ENCODE assay signal across 16 cellular contexts in genomic region chr3:177371903-177372302, GRCh38.
DNase-seq lines count a peak whose midpoint lies in the region; ATAC-seq, FAIRE-seq and TF ChIP-seq lines count a peak whose summit lies in the region.
"Had no signal": no experiment of that assay in that cellular context is flagged by ENCODE, and none has a peak within 500 bp of the region (broad histone marks: within the 10 kb centered on the region; RNA-seq: fewer than 3 reads in every experiment).

No MANE protein-coding gene starts in this region.

- peaks cover 17% of the 10 kb centered on the region for H3K36me3 Mint-ChIP-seq in nephron progenitor cell (ENCODE audit: low read depth)
- H3K36me3 Mint-ChIP-seq in CD14-positive monocyte, result no peaks in the 10 kb centered on the region
- H3K36me3 Mint-ChIP-seq: activated naive CD4-positive, alpha-beta T cell treated with anti-CD3 and anti-CD28 coated beads, Interleukin-2, amount 50 U/mL, for 24 hours had no signal

- H3K9me3 Mint-ChIP-seq in nephron progenitor cell (peaks cover 18% of the 10 kb centered on the region), CD14-positive monocyte (no peaks in the 10 kb centered on the region)
- H3K9me3 Mint-ChIP-seq: activated naive CD4-positive, alpha-beta T cell treated with anti-CD3 and anti-CD28 coated beads, Interleukin-2, amount 50 U/mL, for 24 hours had no signal

- no peak overlapping the region for H2AFZ ChIP-seq in MM.1S (ENCODE audit: low read length)

- H3K4me3 ChIP-seq in MM.1S (ENCODE audit: low read length), result no peak overlapping the region
- H3K4me3 ChIP-seq in Panc1 (ENCODE audit: low read depth in 2 of 2, low read length in 2 of 2), result no peak overlapping the region
- H3K4me3 ChIP-seq: heart left ventricle, lung, skin epidermis had no signal

- no peaks in the 10 kb centered on the region for H3K27me3 ChIP-seq in MM.1S (replicated peaks; ENCODE audit: insufficient read depth, low read length)
- no peaks in the 10 kb centered on the region for H3K27me3 ChIP-seq in Panc1 (ENCODE audit: control insufficient read depth, insufficient read depth, low read length)
- H3K27me3 ChIP-seq: heart left ventricle had no signal

- no peak overlapping the region for H3K9ac ChIP-seq in MM.1S (ENCODE audit: low read length)

- H3K4me3 Mint-ChIP-seq in nephron progenitor cell (peak overlapping the region; percentile 1), CD14-positive monocyte (no peak overlapping the region)
- H3K4me3 Mint-ChIP-seq: activated naive CD4-positive, alpha-beta T cell treated with anti-CD3 and anti-CD28 coated beads, Interleukin-2, amount 50 U/mL, for 24 hours had no signal

- intact Hi-C loops in Panc1 (cut with micrococcal nuclease; ENCODE audit: unreplicated experiment), result no loop called here
- intact Hi-C loops in CD14-positive monocyte (cut with micrococcal nuclease), result no loop called here

- no TSS peak for BruUV-seq in Panc1 (replicated peaks; lab: Mats Ljungman, UMichigan)

- no peaks in the 10 kb centered on the region for H3K79me2 ChIP-seq in MM.1S (ENCODE audit: low read length)

- no peak overlapping the region for H3K4me2 ChIP-seq in MM.1S (ENCODE audit: low read depth, low read length)

- H3K27ac Mint-ChIP-seq in nephron progenitor cell, result peak overlapping the region; percentile 7
- H3K27ac Mint-ChIP-seq in CD14-positive monocyte, result no peak overlapping the region
- H3K27ac Mint-ChIP-seq: activated naive CD4-positive, alpha-beta T cell treated with anti-CD3 and anti-CD28 coated beads, Interleukin-2, amount 50 U/mL, for 24 hours had no signal

- DNase-seq in MM.1S, result peak; percentile 5
- DNase-seq in NCI-H2081 (lab: John Stamatoyannopoulos, UW), result peak; percentile 81 to 93
- DNase-seq in Panc1 (ENCODE audit: low read depth, low spot score), result no peak
- DNase-seq in nephron progenitor cell, result no peak
- no peak for DNase-seq in CD14-positive monocyte (ENCODE audit: low spot score)
- no peak for DNase-seq in activated effector memory CD4-positive, alpha-beta T cell treated with anti-CD3 and anti-CD28 coated beads, Interleukin-2, amount 50 U/mL, for 16 hours
- no peak for DNase-seq in RCC 7860 (ENCODE audit: low spot score)
- DNase-seq: activated CD4-positive, alpha-beta T cell treated with anti-CD3 and anti-CD28 coated beads, Interleukin-2, amount 50 U/mL, for 4 hours; heart left ventricle; NCI-H1048; stimulated activated CD4-positive, alpha-beta T cell treated with anti-CD3 and anti-CD28 coated beads, Interleukin-2, amount 100 ng/mL, for 48 hours had no signal

- no peak for ATAC-seq in Panc1
- ATAC-seq: heart left ventricle had no signal

- H3K27ac ChIP-seq in MM.1S (ENCODE audit: low read length), result no peak overlapping the region
- peak overlapping the region; percentile 14; the same call in 1 of the 2 replicates for H3K27ac ChIP-seq in Panc1 (ENCODE audit: low read length)
- H3K27ac ChIP-seq: heart left ventricle, RWPE1, skin epidermis had no signal

- H3K4me1 ChIP-seq in MM.1S (ENCODE audit: low read length), result no peaks in the 10 kb centered on the region
- H3K4me1 ChIP-seq in Panc1 (ENCODE audit: control insufficient read depth, insufficient read depth, low read length), result peaks cover 9% of the 10 kb centered on the region
- H3K4me1 ChIP-seq: heart left ventricle had no signal

- H3K4me1 Mint-ChIP-seq in nephron progenitor cell, result peaks cover 61% of the 10 kb centered on the region
- peaks cover 2% of the 10 kb centered on the region for H3K4me1 Mint-ChIP-seq in CD14-positive monocyte
- H3K4me1 Mint-ChIP-seq: activated naive CD4-positive, alpha-beta T cell treated with anti-CD3 and anti-CD28 coated beads, Interleukin-2, amount 50 U/mL, for 24 hours had no signal

- H3K9me2 ChIP-seq in MM.1S (replicated peaks; ENCODE audit: insufficient read depth, low read length), result no peaks in the 10 kb centered on the region

- H3K36me3 ChIP-seq in MM.1S (replicated peaks; ENCODE audit: insufficient read depth, low read length) (no peaks in the 10 kb centered on the region), Panc1 (ENCODE audit: control insufficient read depth, insufficient read depth, low read length) (no peaks in the 10 kb centered on the region)
- H3K36me3 ChIP-seq: heart left ventricle had no signal

- in situ Hi-C loops in Panc1 (cut with HindIII; ENCODE audit: low pct_unique_long_range_greater_than_20kb, low sequenced_read_pairs), result no loop called here

- no peak for TF ChIP-seq CTCF in MM.1S (IDR thresholded peaks at IDR 0.05; ENCODE audit: low read length)
- no peak for TF ChIP-seq CTCF in Panc1 (IDR thresholded peaks at IDR 0.05)
- no peak for TF ChIP-seq CTCF in nephron progenitor cell (IDR thresholded peaks at IDR 0.05)
- no peak for TF ChIP-seq CTCF in CD14-positive monocyte (IDR thresholded peaks at IDR 0.05)

- H3K27me3 Mint-ChIP-seq in nephron progenitor cell (ENCODE audit: low read depth, poor library complexity) (no peaks in the 10 kb centered on the region), CD14-positive monocyte (ENCODE audit: low read depth in 3 of 3) (peaks cover 0 to 3% (median 3%) of the 10 kb centered on the region in 3 donors)
- H3K27me3 Mint-ChIP-seq: activated naive CD4-positive, alpha-beta T cell treated with anti-CD3 and anti-CD28 coated beads, Interleukin-2, amount 50 U/mL, for 24 hours had no signal

- CTCF ChIA-PET in Panc1 (lab: Charles Lee), result no interaction called here

- H3K9me3 ChIP-seq in MM.1S (replicated peaks; ENCODE audit: insufficient read depth, low read length) (no peaks in the 10 kb centered on the region), Panc1 (ENCODE audit: control insufficient read depth, insufficient read depth, low read depth, low read length) (no peaks in the 10 kb centered on the region)
- H3K9me3 ChIP-seq: heart left ventricle had no signal

- POLR2A ChIA-PET in Panc1 (lab: Charles Lee), result interaction anchor here (0.6 kb wide), 1 partner anchor 331 kb away, joined by 3 read pairs; no protein-coding TSS in a partner anchor

- H4K20me1 ChIP-seq in MM.1S (ENCODE audit: insufficient read depth, low read length), result no peaks in the 10 kb centered on the region

- no peaks in the 10 kb centered on the region for H3F3A ChIP-seq in MM.1S (ENCODE audit: insufficient read depth, low read length)

- no peak for FAIRE-seq in RCC 7860 (lab: Jason Lieb, UNC)
- FAIRE-seq: H54 had no signal

Comparison
In these comparisons a context has a peak if more than half of its experiments do, and no peak if none do; other contexts are left out.
1. DNase-seq: peak in MM.1S (single experiment) and NCI-H2081 (2 of 2); none in Panc1 (single experiment), nephron progenitor cell (single experiment), CD14-positive monocyte (single experiment), activated effector memory CD4-positive, alpha-beta T cell treated with anti-CD3 and anti-CD28 coated beads, Interleukin-2, amount 50 U/mL, for 16 hours (single experiment) and RCC 7860 (single experiment).